Comparison of ENCODE assay signal across 11 cellular contexts in the genomic region with DNA sequence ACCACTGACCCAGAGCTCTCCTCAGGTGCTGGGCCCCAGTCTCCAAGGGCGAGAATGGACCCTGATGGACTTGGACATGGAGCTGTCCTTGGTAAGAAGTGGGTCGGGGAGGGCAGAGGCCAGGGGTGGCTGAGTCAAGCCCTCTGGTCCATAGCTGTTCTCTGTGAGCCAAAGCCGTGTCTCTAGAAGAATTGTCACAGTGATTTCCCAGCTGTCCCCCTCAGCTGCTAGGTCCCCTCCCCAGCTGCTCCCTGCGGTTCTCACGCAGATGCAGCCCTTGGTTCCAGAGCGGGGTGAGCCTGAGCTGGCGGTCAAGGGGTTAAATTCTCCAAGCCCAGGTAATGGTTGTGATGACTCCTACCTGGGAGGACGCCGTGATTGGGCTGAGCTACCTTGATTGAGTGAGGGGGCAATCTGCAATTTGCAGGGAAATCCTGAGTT. TPM values are rescaled to one million over a fixed set of nuclear protein-coding genes. Genes with fewer than 3 reads are reported as not detected.
A peak's percentile ranks its signal among the peaks of the same experiment; 100 is the strongest.
DNase-seq lines count a peak whose midpoint lies in the region; ATAC-seq and TF ChIP-seq lines count a peak whose summit lies in the region.
"Had no signal": no experiment of that assay in that cellular context is flagged by ENCODE, and none has a peak within 500 bp of the region (broad histone marks: within the 10 kb centered on the region; RNA-seq: fewer than 3 reads in every experiment).

No MANE protein-coding gene starts in this region.

- H3K23ac ChIP-seq in mesendoderm (ENCODE audit: low read length), result no peak overlapping the region

- no peak overlapping the region for H2BK15ac ChIP-seq in mesendoderm (replicated peaks; ENCODE audit: low read depth)

- no peaks in the 10 kb centered on the region for H3K9me3 Mint-ChIP-seq in MCF 10A (ENCODE audit: unreplicated experiment)
- H3K9me3 Mint-ChIP-seq: activated B cell treated with CpG ODN at 0.5 μM for 24 hours had no signal

- H3K4me3 Mint-ChIP-seq in MCF 10A (ENCODE audit: unreplicated experiment), result peak overlapping the region; percentile 83

- peaks cover 32% of the 10 kb centered on the region for H3K4me1 Mint-ChIP-seq in MCF 10A (ENCODE audit: insufficient read depth, unreplicated experiment)

- H3K27me3 ChIP-seq in mammary epithelial cell (ENCODE audit: insufficient read depth, low read length) (no peaks in the 10 kb centered on the region), breast epithelium (no peaks in the 10 kb centered on the region), mesendoderm (ENCODE audit: insufficient read depth, low read length, poor library complexity) (peaks cover 51% of the 10 kb centered on the region), upper lobe of left lung (peaks cover 0 to 24% (median 9%) of the 10 kb centered on the region in 4 donors)

- intact Hi-C loops in MCF 10A (cut with micrococcal nuclease), result no loop called here
- intact Hi-C loops in mammary epithelial cell (cut with micrococcal nuclease), result no loop called here
- intact Hi-C loops in breast epithelium (cut with DNase I; ENCODE audit: low total_unique reads), result no loop called here

- H3K79me1 ChIP-seq in mesendoderm (ENCODE audit: low read length), result no peaks in the 10 kb centered on the region

- H3K4me2 ChIP-seq in mammary epithelial cell (ENCODE audit: insufficient read depth, low read depth, low read length) (no peak overlapping the region), mesendoderm (ENCODE audit: low read length) (no peak overlapping the region)

- H3K9ac ChIP-seq in mammary epithelial cell (ENCODE audit: insufficient read depth, low read length) (no peak overlapping the region), mesendoderm (ENCODE audit: low read length) (peak overlapping the region; percentile 18)

- dilution Hi-C loops in mammary epithelial cell (cut with HindIII; ENCODE audit: low sequenced_read_pairs), result no loop called here

- H3K27ac ChIP-seq in mammary epithelial cell (ENCODE audit: insufficient read depth, low read depth, low read length) (no peak overlapping the region), breast epithelium (peak overlapping the region; percentile 95), mesendoderm (ENCODE audit: low read depth, low read length) (no peak overlapping the region), upper lobe of left lung (peak overlapping the region in 3 of 4 donors; percentile 87 to 96 (median 96))

- ATAC-seq in upper lobe of left lung (ENCODE audit: low FRiP score in 2 of 2), result no peak

- no peak overlapping the region for H4K8ac ChIP-seq in mesendoderm (ENCODE audit: low read depth, low read length)

- H3K4me3 ChIP-seq in mammary epithelial cell (replicated peaks in 1 of 3; ENCODE audit: insufficient read depth in 1 of 3, low read depth in 2 of 3, low read length in 3 of 3) (no peak overlapping the region), breast epithelium (no peak overlapping the region), mesendoderm (ENCODE audit: low read length) (no peak overlapping the region), upper lobe of left lung (no peak overlapping the region)

- H2BK120ac ChIP-seq in mesendoderm (ENCODE audit: low read depth, low read length), result no peak overlapping the region

- no TSS peak for BruUV-seq in MCF 10A (replicated peaks; lab: Mats Ljungman, UMichigan)
- BruUV-seq in mammary epithelial cell (replicated peaks; lab: Mats Ljungman, UMichigan), result no TSS peak

- H2BK5ac ChIP-seq in mesendoderm (ENCODE audit: low read length), result no peak overlapping the region

- H4K5ac ChIP-seq in mesendoderm (ENCODE audit: low read length), result no peak overlapping the region

- H2AFZ ChIP-seq in mammary epithelial cell (ENCODE audit: low read depth, low read length), result no peak overlapping the region

- DNase-seq in MCF 10A (ENCODE audit: unreplicated experiment), result no peak
- DNase-seq in mammary epithelial cell, result no peak
- DNase-seq in breast epithelium (ENCODE audit: low spot score in 2 of 2), result no peak
- peak; percentile 46 for DNase-seq in mesendoderm
- no peak for DNase-seq in upper lobe of left lung
- no peak for DNase-seq in A172 (ENCODE audit: low spot score)
- DNase-seq in 8988T, result no peak
- no peak for DNase-seq in OCI-M2 (lab: John Stamatoyannopoulos, UW; ENCODE audit: unreplicated experiment)
- DNase-seq: activated B cell treated with CpG ODN at 0.5 μM for 24 hours, KG1, NCI-H748 treated with DMSO at 0.1 percent for 48 hours had no signal

- H3K79me2 ChIP-seq in mammary epithelial cell (ENCODE audit: insufficient read depth, low read length) (peaks cover 8% of the 10 kb centered on the region), mesendoderm (ENCODE audit: control insufficient read depth, insufficient read depth, low read length) (no peaks in the 10 kb centered on the region)

- no peaks in the 10 kb centered on the region for H3K36me3 ChIP-seq in mammary epithelial cell (ENCODE audit: insufficient read depth, low read length)
- no peaks in the 10 kb centered on the region for H3K36me3 ChIP-seq in breast epithelium
- H3K36me3 ChIP-seq in mesendoderm (ENCODE audit: control insufficient read depth, insufficient read depth, low read length), result no peaks in the 10 kb centered on the region
- no peaks in the 10 kb centered on the region for H3K36me3 ChIP-seq in upper lobe of left lung

- 93% methylated on average over 6 of the region's 9 CpGs for WGBS in mammary epithelial cell (ENCODE audit: low coverage, missing lambda C conversion rate)
- WGBS in mesendoderm (ENCODE audit: extremely low coverage, insufficient coverage, low lambda C conversion rate), result no CpG with 5 or more reads among the region's 9 CpGs
- 65 to 70% methylated on average over 6 to 8 of the region's 9 CpGs for WGBS in upper lobe of left lung, 2 donors

- no peak overlapping the region for H3K4ac ChIP-seq in mesendoderm (ENCODE audit: low read depth, low read length)

- no peaks in the 10 kb centered on the region for H3K27me3 Mint-ChIP-seq in MCF 10A (ENCODE audit: insufficient read depth, unreplicated experiment)

- H4K20me1 ChIP-seq in mammary epithelial cell (ENCODE audit: insufficient read depth, low read length), result no peaks in the 10 kb centered on the region

- no peak for TF ChIP-seq CTCF in MCF 10A (IDR thresholded peaks at IDR 0.05; ENCODE audit: unreplicated experiment)
- TF ChIP-seq CTCF in mammary epithelial cell (conservative IDR thresholded peaks at IDR 0.05 in 1 of 2, IDR thresholded peaks at IDR 0.05 in 1 of 2; ENCODE audit: extremely low read depth in 1 of 2, insufficient read depth in 1 of 2, low read depth in 1 of 2, low read length in 2 of 2), result no peak
- no peak for TF ChIP-seq CTCF in breast epithelium (IDR thresholded peaks at IDR 0.05)
- no peak for TF ChIP-seq CTCF in upper lobe of left lung (IDR thresholded peaks at IDR 0.05)

- H2AK5ac ChIP-seq in mesendoderm (ENCODE audit: low read length), result no peak overlapping the region

- no peaks in the 10 kb centered on the region for H3K9me3 ChIP-seq in mammary epithelial cell (replicated peaks; ENCODE audit: insufficient read depth, low read length)
- no peaks in the 10 kb centered on the region for H3K9me3 ChIP-seq in breast epithelium
- H3K9me3 ChIP-seq in upper lobe of left lung, result no peaks in the 10 kb centered on the region

- H3K18ac ChIP-seq in mesendoderm (ENCODE audit: low read length), result no peak overlapping the region

- no peak for TF ChIP-seq EP300 in upper lobe of left lung (IDR thresholded peaks at IDR 0.05)

- in situ Hi-C loops in mammary epithelial cell (cut with MboI; ENCODE audit: low sequenced_read_pairs in 2 of 2), result no loop called here

- H3K27ac Mint-ChIP-seq in MCF 10A (ENCODE audit: low read depth, unreplicated experiment), result no peak overlapping the region
- H3K27ac Mint-ChIP-seq: activated B cell treated with CpG ODN at 0.5 μM for 24 hours had no signal

- H3K36me3 Mint-ChIP-seq in MCF 10A (ENCODE audit: insufficient read depth, unreplicated experiment), result peaks cover 4% of the 10 kb centered on the region

- TF ChIP-seq POLR2A in breast epithelium (IDR thresholded peaks at IDR 0.05), result no peak
- no peak for TF ChIP-seq POLR2A in upper lobe of left lung (IDR thresholded peaks at IDR 0.05)

- POLR2A ChIA-PET in MCF 10A (lab: Yijun Ruan, JAX), result interaction anchor here (0.6 to 2.1 kb wide), 4 partner anchors 9 to 223 kb away, joined by 3 to 18 read pairs (median 4); a partner anchor contains a TSS

- peaks cover 37% of the 10 kb centered on the region for H3K4me1 ChIP-seq in mammary epithelial cell (ENCODE audit: insufficient read depth, low read length)
- H3K4me1 ChIP-seq in breast epithelium, result peaks cover 9% of the 10 kb centered on the region in 2 donors
- peaks cover 8% of the 10 kb centered on the region for H3K4me1 ChIP-seq in mesendoderm (ENCODE audit: control insufficient read depth, low read depth, low read length)
- peaks cover 44 to 67% (median 64%) of the 10 kb centered on the region in 4 donors for H3K4me1 ChIP-seq in upper lobe of left lung

- H3K56ac ChIP-seq in mesendoderm (ENCODE audit: low read length), result no peak overlapping the region

- CTCF ChIA-PET in MCF 10A (lab: Yijun Ruan, JAX) (interaction anchor here (0.6 to 1.4 kb wide), 4 partner anchors 38 to 269 kb away, joined by 3 to 4 read pairs (median 3); no protein-coding TSS in a partner anchor), mammary epithelial cell (lab: Charles Lee; ENCODE audit: low non-redundant PET) (interaction anchor here (0.6 to 0.7 kb wide), 3 partner anchors 8 to 10 kb away, joined by 3 to 10 read pairs (median 8); no protein-coding TSS in a partner anchor)

RNA-seq across cellular contexts. Expression of a gene that starts 1.3 kb away (rescaled TPM):
- total RNA-seq in MCF 10A (2022) (49.8 and 65.7 TPM in 2 replicates), mammary epithelial cell (10 to 100 TPM; 30.0 to 41.9 TPM), breast epithelium (10 to 100 TPM; 39.7 to 87.7 (median 45.9) TPM), upper lobe of left lung (100 to 1,000 TPM in 1 of 6 donors, 10 to 100 TPM in 5; 36.5 to 135 (median 58.0) TPM)
- 22.1 TPM for polyA plus RNA-seq in mammary epithelial cell
- polyA minus RNA-seq in mammary epithelial cell, result 5.8 TPM
- 1.3 TPM for polyA plus RNA-seq in mesendoderm (2013, experiment 1 of 2)
- polyA plus RNA-seq in mesendoderm (2013, experiment 2 of 2), result 1.1 TPM
- total RNA-seq in A172 (2014; rRNA removed; shearing (Covaris generic)), result 11.2 and 19.6 TPM in 2 replicates

RNA-seq across cellular contexts. Expression of a gene that starts 4.5 kb away (rescaled TPM):
- total RNA-seq in MCF 10A (2022) (34.3 and 34.8 TPM in 2 replicates), mammary epithelial cell (10 to 100 TPM in 1 of 2 donors, 1 to 10 TPM in 1; 2.3 to 19.9 TPM), breast epithelium (100 to 1,000 TPM in 1 of 3 donors, 10 to 100 TPM in 2; 46.9 to 113 (median 62.5) TPM), upper lobe of left lung (100 to 1,000 TPM in 2 of 6 donors, 10 to 100 TPM in 4; 33.4 to 784 (median 70.1) TPM)
- polyA plus RNA-seq in mammary epithelial cell, result 3.6 TPM
- polyA minus RNA-seq in mammary epithelial cell, result 1.8 TPM
- not detected for polyA plus RNA-seq in mesendoderm (2013, experiment 1 of 2)
- polyA plus RNA-seq in mesendoderm (2013, experiment 2 of 2), result not detected
- 5.8 and 10.9 TPM in 2 replicates for total RNA-seq in A172 (2014; rRNA removed; shearing (Covaris generic))

RNA-seq across cellular contexts. Expression of a gene that starts 9.3 kb away (rescaled TPM):
- total RNA-seq in MCF 10A (2022) (15.9 and 17.2 TPM in 2 replicates), mammary epithelial cell (10 to 100 TPM; 12.0 to 14.6 TPM), breast epithelium (10 to 100 TPM; 19.5 to 60.0 (median 40.1) TPM), upper lobe of left lung (100 to 1,000 TPM in 1 of 6 donors, 10 to 100 TPM in 5; 24.0 to 114 (median 28.5) TPM)
- 6.1 TPM for polyA plus RNA-seq in mammary epithelial cell
- not detected for polyA minus RNA-seq in mammary epithelial cell
- 0.08 TPM for polyA plus RNA-seq in mesendoderm (2013, experiment 1 of 2)
- 0.06 TPM for polyA plus RNA-seq in mesendoderm (2013, experiment 2 of 2)
- 7.3 and 9.0 TPM in 2 replicates for total RNA-seq in A172 (2014; rRNA removed; shearing (Covaris generic))

RNA-seq across cellular contexts. Expression of a gene that starts 9.3 kb away (rescaled TPM):
- total RNA-seq in MCF 10A (2022) (12.9 and 13.3 TPM in 2 replicates), mammary epithelial cell (10 to 100 TPM; 17.8 to 18.6 TPM), breast epithelium (10 to 100 TPM; 35.1 to 42.6 (median 36.4) TPM), upper lobe of left lung (10 to 100 TPM; 29.9 to 49.2 (median 35.6) TPM)
- 16.1 TPM for polyA plus RNA-seq in mammary epithelial cell
- 4.9 TPM for polyA minus RNA-seq in mammary epithelial cell
- polyA plus RNA-seq in mesendoderm (2013, experiment 1 of 2), result 0.15 TPM
- polyA plus RNA-seq in mesendoderm (2013, experiment 2 of 2), result 0.08 TPM
- total RNA-seq in A172 (2014; rRNA removed; shearing (Covaris generic)), result 28.9 and 36.1 TPM in 2 replicates

RNA-seq across cellular contexts. Expression of a gene that starts 14.7 kb away (rescaled TPM):
- 18.1 and 18.7 TPM in 2 replicates for total RNA-seq in MCF 10A (2022)
- 10 to 100 TPM in 1 of 2 donors, 1 to 10 TPM in 1; 8.0 to 24.9 TPM for total RNA-seq in mammary epithelial cell
- 12.1 TPM for polyA plus RNA-seq in mammary epithelial cell
- polyA minus RNA-seq in mammary epithelial cell, result 3.9 TPM
- 10 to 100 TPM; 10.9 to 13.4 (median 11.6) TPM for total RNA-seq in breast epithelium
- polyA plus RNA-seq in mesendoderm (2013, experiment 1 of 2), result 9.7 TPM
- polyA plus RNA-seq in mesendoderm (2013, experiment 2 of 2), result 8.2 TPM
- 100 to 1,000 TPM in 1 of 6 donors, 10 to 100 TPM in 4, 1 to 10 TPM in 1; 9.1 to 147 (median 31.1) TPM for total RNA-seq in upper lobe of left lung
- 15.6 and 17.5 TPM in 2 replicates for total RNA-seq in A172 (2014; rRNA removed; shearing (Covaris generic))

Comparison
In these comparisons a context has a peak if more than half of its experiments do, and no peak if none do; other contexts are left out.
1. H3K27ac ChIP-seq: peak in breast epithelium (2 of 2) and upper lobe of left lung (3 of 4); none in mammary epithelial cell (single experiment) and mesendoderm (single experiment).